Comparison of ENCODE assay signal across 8 cellular contexts in the genomic region with DNA sequence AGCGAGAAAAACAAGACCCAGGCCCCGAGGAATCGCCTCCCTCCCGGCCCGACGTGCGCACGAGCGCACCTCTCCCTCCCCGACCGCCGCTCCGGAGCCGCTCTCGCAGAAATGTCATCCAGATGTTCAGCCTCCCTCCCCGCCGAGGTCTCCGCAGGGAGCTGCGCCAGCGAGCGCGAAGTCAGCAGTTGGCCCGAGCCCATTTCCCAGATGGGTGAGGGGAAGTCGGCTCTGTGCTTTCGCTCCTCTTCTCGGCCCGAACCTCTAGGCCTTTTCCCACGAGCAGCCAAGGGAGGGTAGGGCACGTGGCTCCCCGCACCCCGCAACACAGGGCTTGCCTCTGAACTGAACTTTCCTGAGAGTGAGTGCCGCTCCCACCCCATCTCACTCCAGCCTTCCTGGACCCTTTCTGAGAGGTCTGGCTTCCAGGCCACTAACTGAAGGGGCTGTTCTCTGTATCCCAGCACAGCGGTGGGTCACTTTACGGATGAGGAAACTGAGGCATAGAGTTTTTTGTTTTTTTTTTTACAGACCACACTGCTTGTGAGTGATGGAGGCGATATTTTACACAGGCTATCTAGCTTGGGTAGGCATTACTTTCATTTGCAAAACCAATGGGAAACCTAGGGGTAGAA. TPM values are rescaled to one million over a fixed set of nuclear protein-coding genes. Genes with fewer than 3 reads are reported as not detected.
DNase-seq lines count a peak whose midpoint lies in the region; ATAC-seq, FAIRE-seq and TF ChIP-seq lines count a peak whose summit lies in the region.

No MANE protein-coding gene starts in this region.

- H3K4me3 ChIP-seq in bronchial epithelial cell (ENCODE audit: low read depth, low read length) (peak overlapping the region; percentile 63), liver (ENCODE audit: low read depth in 1 of 3, low read length in 3 of 3) (peak overlapping the region in 2 of 3 donors; percentile 49 to 79), stomach smooth muscle (ENCODE audit: low read length in 2 of 2) (peak overlapping the region; percentile 63 to 84)

- H3K4me3 Mint-ChIP-seq in CD14-positive monocyte, result peak overlapping the region; percentile 85 to 92

- H3K9ac ChIP-seq in liver (ENCODE audit: low read depth in 1 of 2, low read length in 2 of 2) (peak overlapping the region in 1 of 2 donors; percentile 6), stomach smooth muscle (ENCODE audit: low read length in 2 of 2) (peak overlapping the region; percentile 57 to 73)

- H3K36me3 ChIP-seq in bronchial epithelial cell (ENCODE audit: control insufficient read depth, insufficient read depth, low read length), result no peaks in the 10 kb centered on the region
- H3K36me3 ChIP-seq in liver (ENCODE audit: control insufficient read depth in 4 of 4, insufficient read depth in 3 of 4, low read depth in 1 of 4, low read length in 3 of 4), result no peaks in the 10 kb centered on the region
- H3K36me3 ChIP-seq in stomach smooth muscle (ENCODE audit: control insufficient read depth in 2 of 2, insufficient read depth in 2 of 2, low read length in 2 of 2), result no peaks in the 10 kb centered on the region

- FAIRE-seq in bronchial epithelial cell (lab: Jason Lieb, UNC), result no peak

- H3K36me3 Mint-ChIP-seq in CD14-positive monocyte, result peaks cover 0 to 1% of the 10 kb centered on the region in 2 donors

- peak overlapping the region; percentile 49 to 71 for H3K27ac ChIP-seq in liver (ENCODE audit: low read depth in 1 of 2, low read length in 2 of 2)
- H3K27ac ChIP-seq in stomach smooth muscle (ENCODE audit: low read length), result peak overlapping the region; percentile 97

- peak overlapping the region in 1 of 7 donors; percentile 46 for H3K27ac Mint-ChIP-seq in CD14-positive monocyte

- WGBS in liver, result 14% methylated on average over 35 of the region's 35 CpGs

- peaks cover 0 to 2% (median 0%) of the 10 kb centered on the region in 7 donors for H3K9me3 Mint-ChIP-seq in CD14-positive monocyte

- peaks cover 43% of the 10 kb centered on the region for H3K4me1 Mint-ChIP-seq in CD14-positive monocyte

- no peak for TF ChIP-seq RAD21 in liver (IDR thresholded peaks at IDR 0.05)

- intact Hi-C loops in CD14-positive monocyte (cut with micrococcal nuclease), result loop anchor here (1.0 to 10.0 kb wide), 4 partner anchors 169 to 408 kb away; a partner anchor contains a TSS

- DNase-seq in CD14-positive monocyte (ENCODE audit: low spot score) (no peak), NCI-H446 treated with DMSO at 0.1 percent for 48 hours (lab: John Stamatoyannopoulos, UW) (peak; percentile 42), bronchial epithelial cell (ENCODE audit: low read depth) (no peak), NCI-H82 treated with DMSO at 0.1 percent for 48 hours (lab: John Stamatoyannopoulos, UW; ENCODE audit: unreplicated experiment) (no peak), NCI-H1436 (lab: John Stamatoyannopoulos, UW) (no peak)

- H3K27me3 ChIP-seq in bronchial epithelial cell (ENCODE audit: control insufficient read depth, insufficient read depth, low read length) (no peaks in the 10 kb centered on the region), liver (ENCODE audit: control insufficient read depth in 4 of 4, insufficient read depth in 4 of 4, low read length in 3 of 4) (no peaks in the 10 kb centered on the region), stomach smooth muscle (ENCODE audit: control insufficient read depth in 1 of 2, insufficient read depth in 2 of 2, low read length in 2 of 2) (no peaks in the 10 kb centered on the region)

- H3K9me3 ChIP-seq in liver (ENCODE audit: control insufficient read depth in 4 of 4, low read length in 3 of 4), result no peaks in the 10 kb centered on the region
- H3K9me3 ChIP-seq in stomach smooth muscle (ENCODE audit: control insufficient read depth in 2 of 2, low read length in 2 of 2), result no peaks in the 10 kb centered on the region

- TF ChIP-seq CTCF in CD14-positive monocyte (IDR thresholded peaks at IDR 0.05) (peak; percentile 52), bronchial epithelial cell (IDR thresholded peaks at IDR 0.05; ENCODE audit: insufficient read depth, low read length, severe bottlenecking) (no peak), liver (IDR thresholded peaks at IDR 0.05; ENCODE audit: low read depth, low read length, missing input control) (no peak)

- H3K27me3 Mint-ChIP-seq in CD14-positive monocyte (ENCODE audit: low read depth in 3 of 3), result peaks cover 17 to 41% (median 23%) of the 10 kb centered on the region in 3 donors

- H3K4me1 ChIP-seq in liver (ENCODE audit: control insufficient read depth in 4 of 4, insufficient read depth in 4 of 4, low read length in 3 of 4) (peaks cover 2 to 57% (median 36%) of the 10 kb centered on the region in 4 donors), stomach smooth muscle (ENCODE audit: control insufficient read depth, insufficient read depth, low read length) (peaks cover 54% of the 10 kb centered on the region)

- peak; percentile 5 for ATAC-seq in GM21390 (IDR thresholded peaks at IDR 0.05; ENCODE audit: unreplicated experiment)

TF ChIP-seq in liver, 16 proteins besides CTCF, POLR2A, EP300 and RAD21:
- TF ChIP-seq HNF4G (IDR thresholded peaks at IDR 0.05) (no peak), SP1 (IDR thresholded peaks at IDR 0.05) (no peak)

RNA-seq across cellular contexts. Expression of a gene that starts 1.0 kb away (rescaled TPM):
- polyA plus RNA-seq in CD14-positive monocyte, result under 1 TPM in 1 of 2 donors, not detected in 1; 0.07 TPM
- 1.3 and 1.5 TPM in 2 replicates for total RNA-seq in bronchial epithelial cell
- total RNA-seq in liver, result 1 to 10 TPM; 2.1 to 5.8 TPM
- polyA plus RNA-seq in liver, result 1 to 10 TPM; 2.1 to 4.3 TPM

RNA-seq across cellular contexts. Expression of a gene that starts 2.7 kb away (rescaled TPM):
- polyA plus RNA-seq in CD14-positive monocyte, result 10 to 100 TPM; 10.5 to 12.4 TPM
- 24.0 and 49.0 TPM in 2 replicates for total RNA-seq in bronchial epithelial cell
- 10 to 100 TPM in 1 of 2 donors, 1 to 10 TPM in 1; 7.8 to 13.5 TPM for total RNA-seq in liver
- polyA plus RNA-seq in liver, result 10 to 100 TPM; 25.1 to 33.6 TPM
